2 cellular contexts compared by ENCODE assay signal in genomic region chr1:202205523-202206190, GRCh38.
TF ChIP-seq lines count a peak whose summit lies in the region.

No MANE protein-coding gene starts in this region.

TF ChIP-seq in HepG2, 621 proteins besides CTCF, POLR2A, EP300 and RAD21:
- no peak for TF ChIP-seq MAFF (IDR thresholded peaks at IDR 0.05; ENCODE audit: low read depth, low read length)
- TF ChIP-seq LCORL (IDR thresholded peaks at IDR 0.05), result peak; percentile 10; the same call in 1 of the 2 replicates
- TF ChIP-seq LCORL (CRISPR knock-in tag; IDR thresholded peaks at IDR 0.05), result no peak
- TF ChIP-seq NONO (IDR thresholded peaks at IDR 0.05), result 0 out of 2 replicates have a peak, but pooled peaks have one; percentile 4
- TF ChIP-seq NONO (CRISPR knock-in tag; conservative IDR thresholded peaks at IDR 0.05), result no peak
- TF ChIP-seq FOXA1 (IDR thresholded peaks at IDR 0.05), result peak; percentile 12; the same call in 1 of the 2 replicates
- TF ChIP-seq FOXA1 (CRISPR knock-in tag; IDR thresholded peaks at IDR 0.05), result no peak
- peak; percentile 95 for TF ChIP-seq ZNF646 (CRISPR knock-in tag; IDR thresholded peaks at IDR 0.05)
- TF ChIP-seq ARID5B (CRISPR knock-in tag; IDR thresholded peaks at IDR 0.05), result no peak
TF ChIP-seq in HepG2: peak in this region for 4.

TF ChIP-seq in WTC11, 78 proteins besides CTCF, POLR2A, EP300 and RAD21:
- no peak for TF ChIP-seq PRRX2 (CRISPR knock-in tag; IDR thresholded peaks at IDR 0.05)
- no peak for TF ChIP-seq ZBTB43 (CRISPR knock-in tag; IDR thresholded peaks at IDR 0.05)
- no peak for TF ChIP-seq USF2 (CRISPR knock-in tag; IDR thresholded peaks at IDR 0.05)
- TF ChIP-seq TEAD4 (CRISPR knock-in tag; IDR thresholded peaks at IDR 0.05), result no peak
- TF ChIP-seq NFATC4 (CRISPR knock-in tag; IDR thresholded peaks at IDR 0.05), result no peak
- TF ChIP-seq RELA (CRISPR knock-in tag; IDR thresholded peaks at IDR 0.05; ENCODE audit: borderline replicate concordance), result no peak
- TF ChIP-seq SMAD4 (CRISPR knock-in tag; IDR thresholded peaks at IDR 0.05), result no peak
- TF ChIP-seq ATF2 (CRISPR knock-in tag; IDR thresholded peaks at IDR 0.05; ENCODE audit: borderline replicate concordance, low read depth), result no peak
- no peak for TF ChIP-seq TP53 (CRISPR knock-in tag; IDR thresholded peaks at IDR 0.05)
- TF ChIP-seq ZSCAN18 (CRISPR knock-in tag; IDR thresholded peaks at IDR 0.05), result no peak
- TF ChIP-seq ATF3 (CRISPR knock-in tag; conservative IDR thresholded peaks at IDR 0.05), result no peak
- TF ChIP-seq CREM (CRISPR knock-in tag; IDR thresholded peaks at IDR 0.05), result no peak
